12 cellular contexts compared by ENCODE assay signal in the genomic region with DNA sequence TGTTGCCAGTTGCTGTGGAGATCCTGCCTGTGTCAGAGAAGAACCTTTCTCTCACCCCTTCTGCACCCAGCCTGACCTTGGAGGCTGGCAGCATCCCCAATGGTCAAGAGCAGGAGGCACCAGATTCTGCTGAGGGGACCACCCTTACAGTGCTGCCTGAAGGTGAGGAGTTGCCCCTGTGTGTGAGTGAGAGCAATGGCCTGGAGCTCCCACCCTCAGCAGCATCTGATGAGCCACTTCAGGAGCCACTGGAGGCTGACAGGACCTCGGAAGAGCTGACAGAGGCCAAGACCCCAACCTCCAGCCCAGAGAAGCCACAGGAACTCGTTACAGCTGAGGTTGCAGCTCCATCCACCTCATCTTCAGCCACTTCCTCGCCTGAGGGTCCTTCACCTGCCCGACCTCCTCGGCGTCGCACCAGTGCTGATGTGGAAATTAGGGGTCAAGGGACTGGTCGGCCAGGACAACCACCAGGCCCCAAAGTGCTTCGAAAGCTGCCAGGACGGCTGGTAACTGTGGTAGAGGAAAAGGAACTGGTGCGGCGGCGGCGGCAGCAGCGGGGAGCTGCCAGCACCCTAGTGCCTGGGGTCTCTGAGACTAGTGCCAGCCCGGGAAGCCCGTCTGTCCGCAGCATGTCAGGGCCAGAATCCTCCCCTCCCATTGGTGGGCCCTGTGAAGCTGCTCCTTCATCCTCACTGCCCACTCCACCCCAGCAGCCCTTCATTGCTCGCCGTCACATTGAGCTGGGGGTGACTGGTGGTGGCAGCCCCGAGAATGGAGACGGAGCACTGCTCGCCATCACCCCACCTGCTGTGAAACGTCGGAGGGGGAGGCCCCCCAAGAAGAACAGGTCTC.
"Had no signal": no experiment of that assay in that cellular context is flagged by ENCODE, and none has a peak within 500 bp of the region (broad histone marks: within the 10 kb centered on the region; RNA-seq: fewer than 3 reads in every experiment).

No MANE protein-coding gene starts in this region.

- H3K27ac ChIP-seq: esophagus muscularis mucosa, hepatocyte had no signal

- H3K9me3 Mint-ChIP-seq: activated naive CD8-positive, alpha-beta T cell treated with anti-CD3 and anti-CD28 coated beads, Interleukin-2, amount 50 U/mL, for 24 hours; naive thymus-derived CD4-positive, alpha-beta T cell had no signal

- H3K4me3 Mint-ChIP-seq: activated naive CD8-positive, alpha-beta T cell treated with anti-CD3 and anti-CD28 coated beads, Interleukin-2, amount 50 U/mL, for 24 hours; naive thymus-derived CD4-positive, alpha-beta T cell; T-helper 17 cell had no signal

- H3K27me3 Mint-ChIP-seq: activated naive CD8-positive, alpha-beta T cell treated with anti-CD3 and anti-CD28 coated beads, Interleukin-2, amount 50 U/mL, for 24 hours; naive thymus-derived CD4-positive, alpha-beta T cell; T-helper 17 cell had no signal

- H3K9me3 ChIP-seq: esophagus muscularis mucosa, mucosa of descending colon, pancreas had no signal

- H3K4me3 ChIP-seq: esophagus muscularis mucosa, hepatocyte, mucosa of descending colon, pancreas had no signal

- H3K27me3 ChIP-seq: esophagus muscularis mucosa, hepatocyte, pancreas had no signal

- DNase-seq: activated CD4-positive, alpha-beta T cell treated with anti-CD3 and anti-CD28 coated beads, Interleukin-2, amount 50 U/mL, for 1 hour; activated naive CD8-positive, alpha-beta T cell treated with anti-CD3 and anti-CD28 coated beads, Interleukin-2, amount 50 U/mL, for 24 hours; activated T-cell treated with anti-CD3 and anti-CD28 coated beads for 4 hours; islet precursor cell; naive thymus-derived CD4-positive, alpha-beta T cell; stimulated activated CD4-positive, alpha-beta T cell treated with anti-CD3 and anti-CD28 coated beads, Interleukin-12 subunit alpha, Interleukin-12 subunit beta, amount 100 ng/mL, for 4 hours; stimulated activated CD4-positive, alpha-beta T cell treated with anti-CD3 and anti-CD28 coated beads, Interleukin-2, amount 100 ng/mL, for 24 hours; T-helper 17 cell had no signal

- ATAC-seq: activated naive CD8-positive, alpha-beta T cell treated with anti-CD3 and anti-CD28 coated beads, Interleukin-2, amount 50 U/mL, for 24 hours; mucosa of descending colon; naive thymus-derived CD4-positive, alpha-beta T cell; pancreas; T-helper 17 cell had no signal

- H3K27ac Mint-ChIP-seq: activated naive CD8-positive, alpha-beta T cell treated with anti-CD3 and anti-CD28 coated beads, Interleukin-2, amount 50 U/mL, for 24 hours; T-helper 17 cell had no signal
